In genomic region chr2:170812716-170813585, GRCh38 we compare ENCODE assay signal across 8 cellular contexts. TPM values are rescaled to one million over a fixed set of nuclear protein-coding genes. Genes with fewer than 3 reads are reported as not detected.
DNase-seq lines count a peak whose midpoint lies in the region; ATAC-seq, FAIRE-seq and TF ChIP-seq lines count a peak whose summit lies in the region.

No MANE protein-coding gene starts in this region.

- H3K4me3 Mint-ChIP-seq in activated naive CD4-positive, alpha-beta T cell treated with anti-CD3 and anti-CD28 coated beads for 36 hours = no peak overlapping the region

- DNase-seq in D721Med (ENCODE audit: insufficient read length, low spot score) = no peak
- DNase-seq in HS-5 (ENCODE audit: low read depth) = peak; percentile 89
- peak; percentile 55 to 93 for DNase-seq in NCI-H526 (lab: John Stamatoyannopoulos, UW)
- DNase-seq in body of pancreas = peak in 2 of 4 donors; percentile 57 to 77
- peak; percentile 69 for DNase-seq in iPS-NIHi7 (ENCODE audit: extremely low spot score)
- DNase-seq in stomach = no peak
- DNase-seq in activated naive CD4-positive, alpha-beta T cell treated with anti-CD3 and anti-CD28 coated beads for 36 hours = no peak

- H3K9me3 ChIP-seq in body of pancreas = no peaks in the 10 kb centered on the region
- H3K9me3 ChIP-seq in stomach = no peaks in the 10 kb centered on the region

- no peak overlapping the region for H3K27ac ChIP-seq in body of pancreas
- H3K27ac ChIP-seq in stomach = no peak overlapping the region

- TF ChIP-seq EP300 in stomach (IDR thresholded peaks at IDR 0.05) = no peak

- H3K4me1 ChIP-seq in body of pancreas (peaks cover 29% of the 10 kb centered on the region), stomach (peaks cover 29 to 46% (median 40%) of the 10 kb centered on the region in 4 donors)

- H3K36me3 ChIP-seq in body of pancreas (replicated peaks in 1 of 2; ENCODE audit: insufficient read depth in 1 of 2, low read depth in 2 of 2) = no peaks in the 10 kb centered on the region
- no peaks in the 10 kb centered on the region for H3K36me3 ChIP-seq in stomach

- intact Hi-C loops in body of pancreas (cut with DNase I) (loop anchor here (10.0 kb wide), 3 partner anchors 408 to 578 kb away; no protein-coding TSS in a partner anchor), stomach (cut with DNase I; ENCODE audit: low total_unique reads) (loop anchor here (10.0 kb wide), 2 partner anchors 98 to 448 kb away; partner anchors contain the start of gene SP5)
- intact Hi-C loops in activated naive CD4-positive, alpha-beta T cell treated with anti-CD3 and anti-CD28 coated beads for 36 hours (cut with micrococcal nuclease) = loop anchor here (1.0 to 5.0 kb wide), 6 partner anchors 76 to 880 kb away; no protein-coding TSS in a partner anchor

- TF ChIP-seq POLR2A in body of pancreas (IDR thresholded peaks at IDR 0.05) = no peak
- no peak for TF ChIP-seq POLR2A in stomach (IDR thresholded peaks at IDR 0.05)

- no peaks in the 10 kb centered on the region for H3K36me3 Mint-ChIP-seq in activated naive CD4-positive, alpha-beta T cell treated with anti-CD3 and anti-CD28 coated beads for 36 hours (ENCODE audit: low read depth)

- H3K27me3 ChIP-seq in body of pancreas = peaks cover 0 to 28% of the 10 kb centered on the region in 2 donors
- peaks cover 27 to 69% (median 51%) of the 10 kb centered on the region in 3 donors for H3K27me3 ChIP-seq in stomach

- TF ChIP-seq CTCF in D721Med (IDR thresholded peaks at IDR 0.05; ENCODE audit: insufficient read depth, missing control alignments) = peak; percentile 77
- peak; percentile 64 to 85 (median 71) for TF ChIP-seq CTCF in body of pancreas (IDR thresholded peaks at IDR 0.05)
- TF ChIP-seq CTCF in stomach (IDR thresholded peaks at IDR 0.05) = peak in 5 of 7 experiments; percentile 26 to 78 (median 69)

- H3K27me3 Mint-ChIP-seq in activated naive CD4-positive, alpha-beta T cell treated with anti-CD3 and anti-CD28 coated beads for 36 hours (ENCODE audit: low read depth) = peaks cover 49% of the 10 kb centered on the region

- H3K4me3 ChIP-seq in body of pancreas (no peak overlapping the region), stomach (no peak overlapping the region)

- 3% methylated on average over 13 to 14 of the region's 14 CpGs for WGBS in body of pancreas, 2 donors
- 2 to 6% (median 4%) methylated on average over 14 of the region's 14 CpGs for WGBS in stomach, 5 donors

- ATAC-seq in body of pancreas = peak; percentile 55
- no peak for ATAC-seq in HG03196 (IDR thresholded peaks at IDR 0.05; ENCODE audit: unreplicated experiment)

- no peaks in the 10 kb centered on the region for H3K9me3 Mint-ChIP-seq in activated naive CD4-positive, alpha-beta T cell treated with anti-CD3 and anti-CD28 coated beads for 36 hours

- no peak overlapping the region for H3K27ac Mint-ChIP-seq in activated naive CD4-positive, alpha-beta T cell treated with anti-CD3 and anti-CD28 coated beads for 36 hours

- peaks cover 26% of the 10 kb centered on the region for H3K4me1 Mint-ChIP-seq in activated naive CD4-positive, alpha-beta T cell treated with anti-CD3 and anti-CD28 coated beads for 36 hours (ENCODE audit: low read depth)

- CTCF ChIA-PET in activated naive CD4-positive, alpha-beta T cell treated with anti-CD3 and anti-CD28 coated beads for 36 hours (lab: Charles Lee) = interaction anchor here (0.7 to 5.3 kb wide), 33 partner anchors 9 to 1470 kb away, joined by 3 to 45 read pairs (median 4); partner anchors contain the start of gene SP5

- peak; percentile 74 for FAIRE-seq in D721Med (lab: Jason Lieb, UNC)

RNA-seq across cellular contexts. Expression of gene GAD1, which starts 3.7 kb away (rescaled TPM):
- not detected for total RNA-seq in body of pancreas
- 1 to 10 TPM in 1 of 5 donors, not detected in 4; 2.4 TPM for total RNA-seq in stomach
- under 1 TPM in 2 of 3 donors, not detected in 1; 0.38 to 0.81 TPM for polyA plus RNA-seq in stomach
- under 1 TPM; 0.86 TPM for total RNA-seq in activated naive CD4-positive, alpha-beta T cell treated with anti-CD3 and anti-CD28 coated beads for 36 hours

RNA-seq across cellular contexts. Expression of gene ERICH2, which starts 42.8 kb away (rescaled TPM):
- total RNA-seq in body of pancreas = not detected
- not detected for total RNA-seq in stomach
- 1 to 10 TPM; 1.5 to 6.8 (median 6.1) TPM for polyA plus RNA-seq in stomach
- total RNA-seq in activated naive CD4-positive, alpha-beta T cell treated with anti-CD3 and anti-CD28 coated beads for 36 hours = not detected

Comparison
In these comparisons a context has a peak if more than half of its experiments do, and no peak if none do; other contexts are left out.
1. DNase-seq: peak in HS-5 (single experiment), NCI-H526 (2 of 2) and iPS-NIHi7 (single experiment); none in D721Med (single experiment), stomach (single experiment) and activated naive CD4-positive, alpha-beta T cell treated with anti-CD3 and anti-CD28 coated beads for 36 hours (single experiment).
2. Peak in every context shown above with its lines, with median percentiles within 50 percentile points of each other: CTCF ChIP-seq.